ENCODE assay signal across 8 cellular contexts in the genomic region with DNA sequence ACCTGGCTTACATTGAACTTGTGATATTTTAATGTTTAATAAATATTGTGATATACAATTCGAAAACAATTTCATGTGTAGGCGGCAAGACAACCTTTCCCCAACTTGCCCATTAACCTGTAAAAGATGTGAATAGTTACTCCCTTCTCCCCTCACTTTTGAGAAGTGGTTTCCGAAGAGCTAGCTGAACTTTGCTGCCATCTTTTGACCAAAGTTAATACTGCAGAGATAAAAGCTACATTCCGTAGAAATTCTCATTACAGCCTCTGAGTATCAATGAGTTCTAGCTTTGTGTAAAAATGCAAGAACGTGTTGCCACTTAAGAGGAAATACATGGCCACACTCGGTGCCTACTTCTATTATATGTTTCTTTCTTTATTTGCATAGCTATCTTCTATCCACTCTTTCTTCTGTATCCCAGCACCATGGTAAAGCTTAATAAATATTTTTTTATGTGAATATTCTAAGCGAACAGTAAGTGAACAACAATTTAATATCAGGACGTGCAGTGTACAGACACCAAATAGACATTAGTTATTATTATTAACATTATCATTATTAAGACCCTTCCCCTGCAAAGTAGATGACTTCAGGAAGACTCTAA.
DNase-seq lines count a peak whose midpoint lies in the region; ATAC-seq and TF ChIP-seq lines count a peak whose summit lies in the region.

No MANE protein-coding gene starts in this region.

- H3K27ac Mint-ChIP-seq in WTC11 = no peak overlapping the region

- H2AFZ ChIP-seq in hepatocyte = no peak overlapping the region

- in situ Hi-C loops in ACHN (cut with HindIII; ENCODE audit: low pct_ligation_motif_present, low pct_unique_long_range_greater_than_20kb, low sequenced_read_pairs) = no loop called here

- H3K4me3 Mint-ChIP-seq in WTC11 = no peak overlapping the region

- no peaks in the 10 kb centered on the region for H3K9me2 ChIP-seq in hepatocyte (replicated peaks; ENCODE audit: insufficient read depth)

- no peak overlapping the region for H3K27ac ChIP-seq in hepatocyte

- no peaks in the 10 kb centered on the region for H3K79me2 ChIP-seq in hepatocyte

- no peaks in the 10 kb centered on the region for H3K36me3 ChIP-seq in hepatocyte (replicated peaks; ENCODE audit: insufficient read depth, low read depth)

- peak; percentile 75 for TF ChIP-seq CTCF in GM12865 (IDR thresholded peaks at IDR 0.05; ENCODE audit: insufficient read depth, low read depth, low read length, missing control alignments)
- TF ChIP-seq CTCF in WTC11 (IDR thresholded peaks at IDR 0.05) = peak; percentile 47
- TF ChIP-seq CTCF in hepatocyte (IDR thresholded peaks at IDR 0.05; ENCODE audit: poor library complexity) = peak; percentile 92

- H3K4me3 ChIP-seq in GM12865 (ENCODE audit: low read depth, low read length) = no peak overlapping the region
- H3K4me3 ChIP-seq in hepatocyte = no peak overlapping the region

- 15% methylated on average over 8 of the region's 8 CpGs for WGBS in hepatocyte (ENCODE audit: low lambda C conversion rate, missing lambda C conversion rate)

- H3K9me3 ChIP-seq in hepatocyte (ENCODE audit: low read depth) = no peaks in the 10 kb centered on the region

- DNase-seq in ACHN (peak; percentile 41), GM12865 (ENCODE audit: low read depth) (peak; percentile 35), NCI-H1694 (lab: John Stamatoyannopoulos, UW) (peak; percentile 75), WTC11 (ENCODE audit: low spot score) (no peak), hepatocyte (ENCODE audit: low spot score) (peak; percentile 72), superior temporal gyrus (ENCODE audit: extremely low spot score) (peak; percentile 88), GDM1 (lab: John Stamatoyannopoulos, UW) (no peak)

- no peak overlapping the region for H3K4me2 ChIP-seq in hepatocyte

- no peaks in the 10 kb centered on the region for H3K27me3 Mint-ChIP-seq in WTC11 (ENCODE audit: low read depth)

- CTCF ChIA-PET in WTC11 (lab: Charles Lee) = interaction anchor here (0.6 to 3.6 kb wide), 46 partner anchors 8 to 1058 kb away, joined by 3 to 26 read pairs (median 4); a partner anchor contains a TSS

- no peaks in the 10 kb centered on the region for H3K9me3 Mint-ChIP-seq in WTC11

- peak; percentile 52 for ATAC-seq in WTC11
- ATAC-seq in GM21619 (IDR thresholded peaks at IDR 0.05; ENCODE audit: unreplicated experiment) = no peak

- no peaks in the 10 kb centered on the region for H3K4me1 Mint-ChIP-seq in WTC11

- H3K27me3 ChIP-seq in hepatocyte = no peaks in the 10 kb centered on the region

- no peaks in the 10 kb centered on the region for H3K36me3 Mint-ChIP-seq in WTC11

- no peaks in the 10 kb centered on the region for H3K4me1 ChIP-seq in hepatocyte (ENCODE audit: insufficient read depth)

- POLR2A ChIA-PET in WTC11 (lab: Charles Lee) = no interaction called here

- no peaks in the 10 kb centered on the region for H4K20me1 ChIP-seq in hepatocyte (ENCODE audit: insufficient read depth, poor library complexity, severe bottlenecking)

TF ChIP-seq in WTC11, 78 proteins besides CTCF, POLR2A, EP300 and RAD21:
- no peak for TF ChIP-seq NR3C1 (CRISPR knock-in tag; conservative IDR thresholded peaks at IDR 0.05; ENCODE audit: low read depth)

Comparison
In these comparisons a context has a peak if more than half of its experiments do, and no peak if none do; other contexts are left out.
1. DNase-seq: peak in ACHN (single experiment), GM12865 (single experiment), NCI-H1694 (single experiment), hepatocyte (single experiment) and superior temporal gyrus (single experiment); none in WTC11 (single experiment) and GDM1 (single experiment).
2. Peak in every context shown above with its lines, with median percentiles within 50 percentile points of each other: CTCF ChIP-seq.